1 cellular context compared by ENCODE assay signal in the genomic region with DNA sequence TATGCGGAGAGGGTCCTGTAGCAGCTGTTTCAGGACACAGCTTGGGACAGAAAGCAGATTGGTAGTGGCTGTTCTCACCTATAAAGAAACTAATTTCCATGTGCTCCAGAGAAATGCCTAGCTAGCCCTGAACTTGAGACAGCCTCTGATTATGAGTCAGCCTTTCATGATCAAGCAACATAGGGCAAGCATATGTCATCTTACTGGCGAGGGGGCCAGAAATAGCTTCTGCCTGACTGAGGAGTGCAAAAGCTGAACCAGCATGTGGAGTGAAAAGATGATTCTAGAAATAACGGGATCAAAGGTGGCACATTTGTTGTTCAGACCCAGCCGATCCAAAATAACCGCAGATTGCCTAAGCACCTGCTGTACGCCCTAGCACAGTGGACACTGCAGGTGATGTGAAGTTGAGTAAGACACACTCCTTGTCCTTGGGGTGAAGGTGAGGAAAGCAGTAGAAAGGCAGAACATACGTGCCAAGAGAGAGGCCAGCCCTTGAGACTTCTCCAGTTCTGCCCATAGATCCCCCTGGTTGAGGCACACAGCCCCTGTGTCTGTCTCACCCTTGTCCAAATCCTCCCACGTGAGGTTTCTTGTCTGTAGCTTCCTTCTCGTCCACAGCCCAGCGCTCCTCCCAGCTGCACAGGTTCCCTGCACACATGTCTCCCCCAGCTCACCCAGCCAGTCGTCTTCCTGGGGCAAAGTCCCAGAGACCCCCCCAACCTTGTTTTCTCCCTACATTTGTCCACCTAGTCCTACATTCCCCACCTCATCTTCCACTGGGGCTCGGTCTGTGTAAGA.
TF ChIP-seq lines count a peak whose summit lies in the region.

No MANE protein-coding gene starts in this region.

TF ChIP-seq in K562, 482 proteins besides CTCF, POLR2A, EP300 and RAD21 (continued from another document and continues in another):
- TF ChIP-seq, protein P1, sequence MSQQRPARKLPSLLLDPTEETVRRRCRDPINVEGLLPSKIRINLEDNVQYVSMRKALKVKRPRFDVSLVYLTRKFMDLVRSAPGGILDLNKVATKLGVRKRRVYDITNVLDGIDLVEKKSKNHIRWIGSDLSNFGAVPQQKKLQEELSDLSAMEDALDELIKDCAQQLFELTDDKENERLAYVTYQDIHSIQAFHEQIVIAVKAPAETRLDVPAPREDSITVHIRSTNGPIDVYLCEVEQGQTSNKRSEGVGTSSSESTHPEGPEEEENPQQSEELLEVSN (IDR thresholded peaks at IDR 0.05; ENCODE audit: borderline replicate concordance in 1 of 2, extremely low read depth in 1 of 2, insufficient read depth in 1 of 2, insufficient read length in 1 of 2, low read depth in 1 of 2, low read length in 1 of 2, poor library complexity in 1 of 2, severe bottlenecking in 1 of 2): peak in 1 of 2 experiments; percentile 36
- TF ChIP-seq PHTF2 (CRISPR knock-in tag; IDR thresholded peaks at IDR 0.05): no peak
- TF ChIP-seq CGGBP1 (CRISPR knock-in tag; IDR thresholded peaks at IDR 0.05): no peak
- no peak for TF ChIP-seq IRF9 (tag; IDR thresholded peaks at IDR 0.05)
- no peak for TF ChIP-seq ZBTB17 (CRISPR knock-in tag; IDR thresholded peaks at IDR 0.05)
- peak; percentile 44 for TF ChIP-seq FOSL1 (tag; conservative IDR thresholded peaks at IDR 0.05)
- TF ChIP-seq SIN3B (IDR thresholded peaks at IDR 0.05; ENCODE audit: low read depth): no peak
- TF ChIP-seq BACH1 (tag; IDR thresholded peaks at IDR 0.05): no peak
- TF ChIP-seq ZNF133 (CRISPR knock-in tag; IDR thresholded peaks at IDR 0.05): no peak
- TF ChIP-seq ZNF24 (IDR thresholded peaks at IDR 0.05): no peak
- TF ChIP-seq NFE2 (IDR thresholded peaks at IDR 0.05; ENCODE audit: low read depth): peak; percentile 71
- no peak for TF ChIP-seq AFF1 (IDR thresholded peaks at IDR 0.05; ENCODE audit: low read depth in 1 of 2, partially characterized antibody in 2 of 2)
- no peak for TF ChIP-seq PHF20 (IDR thresholded peaks at IDR 0.05; ENCODE audit: partially characterized antibody)
- TF ChIP-seq, protein P2, sequence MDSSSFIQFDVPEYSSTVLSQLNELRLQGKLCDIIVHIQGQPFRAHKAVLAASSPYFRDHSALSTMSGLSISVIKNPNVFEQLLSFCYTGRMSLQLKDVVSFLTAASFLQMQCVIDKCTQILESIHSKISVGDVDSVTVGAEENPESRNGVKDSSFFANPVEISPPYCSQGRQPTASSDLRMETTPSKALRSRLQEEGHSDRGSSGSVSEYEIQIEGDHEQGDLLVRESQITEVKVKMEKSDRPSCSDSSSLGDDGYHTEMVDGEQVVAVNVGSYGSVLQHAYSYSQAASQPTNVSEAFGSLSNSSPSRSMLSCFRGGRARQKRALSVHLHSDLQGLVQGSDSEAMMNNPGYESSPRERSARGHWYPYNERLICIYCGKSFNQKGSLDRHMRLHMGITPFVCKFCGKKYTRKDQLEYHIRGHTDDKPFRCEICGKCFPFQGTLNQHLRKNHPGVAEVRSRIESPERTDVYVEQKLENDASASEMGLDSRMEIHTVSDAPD (CRISPR knock-in tag; IDR thresholded peaks at IDR 0.05): no peak
- TF ChIP-seq, protein P3, sequence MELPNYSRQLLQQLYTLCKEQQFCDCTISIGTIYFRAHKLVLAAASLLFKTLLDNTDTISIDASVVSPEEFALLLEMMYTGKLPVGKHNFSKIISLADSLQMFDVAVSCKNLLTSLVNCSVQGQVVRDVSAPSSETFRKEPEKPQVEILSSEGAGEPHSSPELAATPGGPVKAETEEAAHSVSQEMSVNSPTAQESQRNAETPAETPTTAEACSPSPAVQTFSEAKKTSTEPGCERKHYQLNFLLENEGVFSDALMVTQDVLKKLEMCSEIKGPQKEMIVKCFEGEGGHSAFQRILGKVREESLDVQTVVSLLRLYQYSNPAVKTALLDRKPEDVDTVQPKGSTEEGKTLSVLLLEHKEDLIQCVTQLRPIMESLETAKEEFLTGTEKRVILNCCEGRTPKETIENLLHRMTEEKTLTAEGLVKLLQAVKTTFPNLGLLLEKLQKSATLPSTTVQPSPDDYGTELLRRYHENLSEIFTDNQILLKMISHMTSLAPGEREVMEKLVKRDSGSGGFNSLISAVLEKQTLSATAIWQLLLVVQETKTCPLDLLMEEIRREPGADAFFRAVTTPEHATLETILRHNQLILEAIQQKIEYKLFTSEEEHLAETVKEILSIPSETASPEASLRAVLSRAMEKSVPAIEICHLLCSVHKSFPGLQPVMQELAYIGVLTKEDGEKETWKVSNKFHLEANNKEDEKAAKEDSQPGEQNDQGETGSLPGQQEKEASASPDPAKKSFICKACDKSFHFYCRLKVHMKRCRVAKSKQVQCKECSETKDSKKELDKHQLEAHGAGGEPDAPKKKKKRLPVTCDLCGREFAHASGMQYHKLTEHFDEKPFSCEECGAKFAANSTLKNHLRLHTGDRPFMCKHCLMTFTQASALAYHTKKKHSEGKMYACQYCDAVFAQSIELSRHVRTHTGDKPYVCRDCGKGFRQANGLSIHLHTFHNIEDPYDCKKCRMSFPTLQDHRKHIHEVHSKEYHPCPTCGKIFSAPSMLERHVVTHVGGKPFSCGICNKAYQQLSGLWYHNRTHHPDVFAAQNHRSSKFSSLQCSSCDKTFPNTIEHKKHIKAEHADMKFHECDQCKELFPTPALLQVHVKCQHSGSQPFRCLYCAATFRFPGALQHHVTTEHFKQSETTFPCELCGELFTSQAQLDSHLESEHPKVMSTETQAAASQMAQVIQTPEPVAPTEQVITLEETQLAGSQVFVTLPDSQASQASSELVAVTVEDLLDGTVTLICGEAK (IDR thresholded peaks at IDR 0.05): no peak
- TF ChIP-seq, protein P3 (CRISPR knock-in tag; IDR thresholded peaks at IDR 0.05): no peak
- no peak for TF ChIP-seq GATA2 (CRISPR knock-in tag; IDR thresholded peaks at IDR 0.05)
